In genomic region chr2:57959380-57959779, GRCh38 we compare ENCODE assay signal across 23 cellular contexts.
"Had no signal": no experiment of that assay in that cellular context is flagged by ENCODE, and none has a peak within 500 bp of the region (broad histone marks: within the 10 kb centered on the region; RNA-seq: fewer than 3 reads in every experiment).

No MANE protein-coding gene starts in this region.

- H3K27ac Mint-ChIP-seq: activated CD4-positive, alpha-beta memory T cell treated with anti-CD3 and anti-CD28 coated beads, Interleukin-2, amount 10 ng/mL, durations not matched to agents 7 days and 5 days; activated CD4-positive, alpha-beta T cell treated with anti-CD3 and anti-CD28 coated beads, Interleukin-2, amount 10 ng/mL, durations not matched to agents 24 days and 14 days; activated naive CD4-positive, alpha-beta T cell treated with anti-CD3 and anti-CD28 coated beads for 36 hours; activated naive CD8-positive, alpha-beta T cell treated with anti-CD3 and anti-CD28 coated beads, Interleukin-2, amount 50 U/mL, for 24 hours; activated T-cell treated with anti-CD3 and anti-CD28 coated beads, Interleukin-2, amount 50 U/mL, for 72 hours; endodermal cell; nephron progenitor cell; progenitor cell of endocrine pancreas; T-helper 17 cell; type B pancreatic cell had no signal

- H3K4me3 Mint-ChIP-seq: activated CD4-positive, alpha-beta memory T cell treated with anti-CD3 and anti-CD28 coated beads, Interleukin-2, amount 10 ng/mL, durations not matched to agents 7 days and 5 days; activated CD4-positive, alpha-beta T cell treated with anti-CD3 and anti-CD28 coated beads, Interleukin-2, amount 10 ng/mL, durations not matched to agents 24 days and 14 days; activated naive CD4-positive, alpha-beta T cell treated with anti-CD3 and anti-CD28 coated beads for 36 hours; activated naive CD8-positive, alpha-beta T cell treated with anti-CD3 and anti-CD28 coated beads, Interleukin-2, amount 50 U/mL, for 24 hours; activated T-cell treated with anti-CD3 and anti-CD28 coated beads, Interleukin-2, amount 50 U/mL, for 72 hours; endodermal cell; nephron progenitor cell; T-helper 17 cell; type B pancreatic cell had no signal

- H3K36me3 ChIP-seq: gastroesophageal sphincter, heart left ventricle, thoracic aorta had no signal

- H3K4me1 Mint-ChIP-seq: activated CD4-positive, alpha-beta memory T cell treated with anti-CD3 and anti-CD28 coated beads, Interleukin-2, amount 10 ng/mL, durations not matched to agents 7 days and 5 days; activated CD4-positive, alpha-beta T cell treated with anti-CD3 and anti-CD28 coated beads, Interleukin-2, amount 10 ng/mL, durations not matched to agents 24 days and 14 days; activated naive CD8-positive, alpha-beta T cell treated with anti-CD3 and anti-CD28 coated beads, Interleukin-2, amount 50 U/mL, for 24 hours; endodermal cell; nephron progenitor cell; T-helper 17 cell had no signal

- ATAC-seq: activated CD4-positive, CD25-positive, alpha-beta regulatory T cell treated with anti-CD3 and anti-CD28 coated beads, Interleukin-2, amount 50 U/mL, for 24 hours; activated naive CD8-positive, alpha-beta T cell treated with anti-CD3 and anti-CD28 coated beads, Interleukin-2, amount 50 U/mL, for 24 hours; activated T-cell treated with anti-CD3 and anti-CD28 coated beads, Interleukin-2, amount 50 U/mL, for 72 hours; gastroesophageal sphincter; heart left ventricle; mucosa of descending colon; T-helper 17 cell had no signal

- H3K4me3 ChIP-seq: gastroesophageal sphincter, heart left ventricle, mucosa of descending colon, thoracic aorta had no signal

- H3K9me3 Mint-ChIP-seq: activated CD4-positive, alpha-beta memory T cell treated with anti-CD3 and anti-CD28 coated beads, Interleukin-2, amount 10 ng/mL, durations not matched to agents 7 days and 5 days; activated CD4-positive, alpha-beta T cell treated with anti-CD3 and anti-CD28 coated beads, Interleukin-2, amount 10 ng/mL, durations not matched to agents 24 days and 14 days; activated naive CD4-positive, alpha-beta T cell treated with anti-CD3 and anti-CD28 coated beads for 36 hours; activated naive CD8-positive, alpha-beta T cell treated with anti-CD3 and anti-CD28 coated beads, Interleukin-2, amount 50 U/mL, for 24 hours; activated T-cell treated with anti-CD3 and anti-CD28 coated beads, Interleukin-2, amount 50 U/mL, for 72 hours; endodermal cell; nephron progenitor cell; type B pancreatic cell had no signal

- DNase-seq: activated CD4-positive, alpha-beta memory T cell treated with anti-CD3 and anti-CD28 coated beads, Interleukin-2, amount 10 ng/mL, durations not matched to agents 7 days and 5 days; activated CD4-positive, alpha-beta T cell treated with anti-CD3 and anti-CD28 coated beads, Interleukin-2, amount 10 ng/mL, durations not matched to agents 24 days and 14 days; activated effector memory CD4-positive, alpha-beta T cell treated with Interleukin-2 at 50 U/mL for 16 hours; activated naive CD4-positive, alpha-beta T cell treated with anti-CD3 and anti-CD28 coated beads for 36 hours; activated naive CD8-positive, alpha-beta T cell treated with anti-CD3 and anti-CD28 coated beads, Interleukin-2, amount 50 U/mL, for 24 hours; activated T-cell treated with anti-CD3 and anti-CD28 coated beads, Interleukin-2, amount 50 U/mL, for 72 hours; cortex of kidney; endodermal cell; heart left ventricle; mesenchymal stem cell; mucosa of descending colon; nephron progenitor cell; occipital lobe; stimulated activated CD4-positive, alpha-beta T cell treated with anti-CD3 and anti-CD28 coated beads, Interleukin-4, amount 100 ng/mL, for 24 hours; stimulated activated naive CD4-positive, alpha-beta T cell treated with Interleukin-2 at 50 U/mL for 16 hours; T-helper 17 cell had no signal

- H3K27me3 ChIP-seq: gastroesophageal sphincter, heart left ventricle had no signal

- H3K4me1 ChIP-seq: gastroesophageal sphincter, heart left ventricle had no signal

- H3K27me3 Mint-ChIP-seq: activated CD4-positive, alpha-beta memory T cell treated with anti-CD3 and anti-CD28 coated beads, Interleukin-2, amount 10 ng/mL, durations not matched to agents 7 days and 5 days; activated CD4-positive, alpha-beta T cell treated with anti-CD3 and anti-CD28 coated beads, Interleukin-2, amount 10 ng/mL, durations not matched to agents 24 days and 14 days; activated naive CD8-positive, alpha-beta T cell treated with anti-CD3 and anti-CD28 coated beads, Interleukin-2, amount 50 U/mL, for 24 hours; progenitor cell of endocrine pancreas; T-helper 17 cell had no signal

- H3K27ac ChIP-seq: epithelial cell of prostate, gastroesophageal sphincter, heart left ventricle, thoracic aorta had no signal

- H3K36me3 Mint-ChIP-seq: type B pancreatic cell had no signal

- FAIRE-seq: islet of Langerhans had no signal

- H3K9me3 ChIP-seq: gastroesophageal sphincter, heart left ventricle, mucosa of descending colon, thoracic aorta had no signal
